In the genomic region with DNA sequence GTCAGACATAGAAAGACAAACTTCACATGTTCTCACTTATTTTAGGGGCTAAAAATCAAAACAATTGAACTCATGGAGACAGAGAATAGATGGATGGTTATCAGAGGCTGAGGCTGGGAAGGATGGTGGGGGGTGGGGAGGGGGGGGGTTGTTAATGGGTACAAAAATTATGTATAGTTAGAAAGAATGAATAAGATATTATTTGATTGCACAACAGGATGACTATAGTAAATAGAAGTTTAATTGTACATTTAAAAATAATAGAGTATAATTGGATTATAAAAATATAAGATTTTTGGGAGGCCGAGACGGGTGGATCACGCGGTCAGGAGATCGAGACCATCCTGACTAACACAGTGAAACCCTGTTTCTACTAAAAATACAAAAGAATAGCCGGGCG, we compare ENCODE assay signal across 8 cellular contexts. TPM values are rescaled to one million over a fixed set of nuclear protein-coding genes. Genes with fewer than 3 reads are reported as not detected.
"Had no signal": no experiment of that assay in that cellular context is flagged by ENCODE, and none has a peak within 500 bp of the region (broad histone marks: within the 10 kb centered on the region; RNA-seq: fewer than 3 reads in every experiment).

No MANE protein-coding gene starts in this region.

- H3K4me1 Mint-ChIP-seq: IgD-negative memory B cell had no signal

- H3K4me2 ChIP-seq: KMS-11 had no signal

- H3K27ac Mint-ChIP-seq: IgD-negative memory B cell had no signal

- H3K4me3 Mint-ChIP-seq: IgD-negative memory B cell had no signal

- DNase-seq: IMR-90, KBM-7, KG1 had no signal

- H3K36me3 Mint-ChIP-seq: IgD-negative memory B cell had no signal

- H3K9ac ChIP-seq: KMS-11 had no signal

- H3K27ac ChIP-seq: HL-60, KMS-11 had no signal

- FAIRE-seq: HTR-8/SVneo had no signal

RNA-seq across cellular contexts. Expression of a gene that starts 33.3 kb away (rescaled TPM):
- total RNA-seq: HT-29 had no signal
- polyA plus RNA-seq: IgD-negative memory B cell had no signal
